ENCODE assay signal across 20 cellular contexts in genomic region chr16:23907903-23908302, GRCh38.
DNase-seq lines count a peak whose midpoint lies in the region; ATAC-seq and TF ChIP-seq lines count a peak whose summit lies in the region.
"Had no signal": no experiment of that assay in that cellular context is flagged by ENCODE, and none has a peak within 500 bp of the region (broad histone marks: within the 10 kb centered on the region; RNA-seq: fewer than 3 reads in every experiment).

No MANE protein-coding gene starts in this region.

- H3K27me3 Mint-ChIP-seq in activated naive CD4-positive, alpha-beta T cell treated with anti-CD3 and anti-CD28 coated beads, Interleukin-2, amount 50 U/mL, for 24 hours = no peaks in the 10 kb centered on the region

- H3K27me3 ChIP-seq in dorsolateral prefrontal cortex (no peaks in the 10 kb centered on the region), stomach (no peaks in the 10 kb centered on the region)

- TF ChIP-seq EP300 in stomach (IDR thresholded peaks at IDR 0.05) = no peak

- peaks cover 0 to 39% (median 0%) of the 10 kb centered on the region in 4 donors for H3K4me1 ChIP-seq in stomach

- H3K9me3 Mint-ChIP-seq in activated naive CD4-positive, alpha-beta T cell treated with anti-CD3 and anti-CD28 coated beads, Interleukin-2, amount 50 U/mL, for 24 hours = no peaks in the 10 kb centered on the region
- no peaks in the 10 kb centered on the region for H3K9me3 Mint-ChIP-seq in stimulated activated effector memory CD8-positive, alpha-beta T cell treated with anti-CD3 and anti-CD28 coated beads, Interleukin-12 subunit alpha, Interleukin-12 subunit beta, amount 100 ng/mL, for 72 hours

- H3K9me3 ChIP-seq in stomach = no peaks in the 10 kb centered on the region
- H3K9me3 ChIP-seq: thoracic aorta had no signal

- H3K27ac Mint-ChIP-seq in activated naive CD4-positive, alpha-beta T cell treated with anti-CD3 and anti-CD28 coated beads, Interleukin-2, amount 50 U/mL, for 24 hours = peak overlapping the region; percentile 83
- peak overlapping the region; percentile 13 for H3K27ac Mint-ChIP-seq in stimulated activated effector memory CD8-positive, alpha-beta T cell treated with anti-CD3 and anti-CD28 coated beads, Interleukin-12 subunit alpha, Interleukin-12 subunit beta, amount 100 ng/mL, for 72 hours
- H3K27ac Mint-ChIP-seq: progenitor cell of endocrine pancreas had no signal

- DNase-seq in activated naive CD4-positive, alpha-beta T cell (lab: John Stamatoyannopoulos, UW) = no peak
- DNase-seq in NCI-H69 (lab: John Stamatoyannopoulos, UW) (peak; percentile 87), dorsolateral prefrontal cortex (peak in 2 of 10 donors; percentile 11 to 47), NCI-H128 (lab: John Stamatoyannopoulos, UW; ENCODE audit: unreplicated experiment) (no peak), NCI-H345 treated with DMSO at 0.1 percent for 48 hours (lab: John Stamatoyannopoulos, UW; ENCODE audit: unreplicated experiment) (no peak), stomach (no peak)
- DNase-seq in stimulated activated effector memory CD8-positive, alpha-beta T cell treated with anti-CD3 and anti-CD28 coated beads, Interleukin-12 subunit alpha, Interleukin-12 subunit beta, amount 100 ng/mL, for 72 hours (ENCODE audit: low spot score in 2 of 2) = peak in 1 of 2 donors; percentile 30
- DNase-seq: ACHN; activated CD4-positive, alpha-beta T cell treated with anti-CD3 and anti-CD28 coated beads, Interleukin-2, amount 50 U/mL, for 48 hours; activated T-cell treated with anti-CD3 and anti-CD28 coated beads, Interleukin-2, amount 50 U/mL, for 48 hours; central memory CD4-positive, alpha-beta T cell; effector memory CD4-positive, alpha-beta T cell; GM23248; left ventricle myocardium superior; NCI-H226; small intestine; stimulated activated CD4-positive, alpha-beta T cell treated with anti-CD3 and anti-CD28 coated beads, Interleukin-4, amount 100 ng/mL, for 24 hours had no signal

- H3K36me3 Mint-ChIP-seq in activated naive CD4-positive, alpha-beta T cell treated with anti-CD3 and anti-CD28 coated beads, Interleukin-2, amount 50 U/mL, for 24 hours = peaks cover 4% of the 10 kb centered on the region
- no peaks in the 10 kb centered on the region for H3K36me3 Mint-ChIP-seq in stimulated activated effector memory CD8-positive, alpha-beta T cell treated with anti-CD3 and anti-CD28 coated beads, Interleukin-12 subunit alpha, Interleukin-12 subunit beta, amount 100 ng/mL, for 72 hours

- no peak for TF ChIP-seq POLR2A in stomach (IDR thresholded peaks at IDR 0.05)

- peaks cover 71% of the 10 kb centered on the region for H3K4me1 Mint-ChIP-seq in activated naive CD4-positive, alpha-beta T cell treated with anti-CD3 and anti-CD28 coated beads, Interleukin-2, amount 50 U/mL, for 24 hours
- H3K4me1 Mint-ChIP-seq in stimulated activated effector memory CD8-positive, alpha-beta T cell treated with anti-CD3 and anti-CD28 coated beads, Interleukin-12 subunit alpha, Interleukin-12 subunit beta, amount 100 ng/mL, for 72 hours = peaks cover 71% of the 10 kb centered on the region

- WGBS in stomach, 5 donors = 61 to 73% (median 70%) methylated on average over 7 of the region's 7 CpGs

- no peak for TF ChIP-seq CTCF in dorsolateral prefrontal cortex (IDR thresholded peaks at IDR 0.05 in 54 of 56, conservative IDR thresholded peaks at IDR 0.05 in 2 of 56; ENCODE audit: low read depth in 1 of 56, partially characterized antibody in 56 of 56)
- TF ChIP-seq CTCF in stomach (IDR thresholded peaks at IDR 0.05) = no peak

- H3K4me3 Mint-ChIP-seq in activated naive CD4-positive, alpha-beta T cell treated with anti-CD3 and anti-CD28 coated beads, Interleukin-2, amount 50 U/mL, for 24 hours = no peak overlapping the region
- no peak overlapping the region for H3K4me3 Mint-ChIP-seq in stimulated activated effector memory CD8-positive, alpha-beta T cell treated with anti-CD3 and anti-CD28 coated beads, Interleukin-12 subunit alpha, Interleukin-12 subunit beta, amount 100 ng/mL, for 72 hours

- intact Hi-C loops in dorsolateral prefrontal cortex (cut with DNase I) (no loop called here), stomach (cut with DNase I; ENCODE audit: low total_unique reads) (no loop called here)

- no peak for ATAC-seq in stimulated activated effector memory CD8-positive, alpha-beta T cell treated with anti-CD3 and anti-CD28 coated beads, Interleukin-12 subunit alpha, Interleukin-12 subunit beta, amount 100 ng/mL, for 72 hours
- ATAC-seq: left ventricle myocardium superior had no signal

- H3K4me3 ChIP-seq in dorsolateral prefrontal cortex (no peak overlapping the region), stomach (no peak overlapping the region)
- H3K4me3 ChIP-seq: GM23248, thoracic aorta had no signal

- H3K36me3 ChIP-seq in stomach = no peaks in the 10 kb centered on the region
- H3K36me3 ChIP-seq: thoracic aorta had no signal

- H3K27ac ChIP-seq in dorsolateral prefrontal cortex = peak overlapping the region in 33 of 59 donors; percentile 5 to 86 (median 43)
- peak overlapping the region in 1 of 5 donors; percentile 83 for H3K27ac ChIP-seq in stomach
- H3K27ac ChIP-seq: GM23248, thoracic aorta had no signal
